Comparison of ENCODE assay signal across 11 cellular contexts in genomic region chr3:98003306-98003969, GRCh38. TPM values are rescaled to one million over a fixed set of nuclear protein-coding genes. Genes with fewer than 3 reads are reported as not detected.
DNase-seq lines count a peak whose midpoint lies in the region; ATAC-seq, FAIRE-seq and TF ChIP-seq lines count a peak whose summit lies in the region.
"Had no signal": no experiment of that assay in that cellular context is flagged by ENCODE, and none has a peak within 500 bp of the region (broad histone marks: within the 10 kb centered on the region; RNA-seq: fewer than 3 reads in every experiment).

No MANE protein-coding gene starts in this region.

- ATAC-seq in GM19351 (IDR thresholded peaks at IDR 0.05; ENCODE audit: unreplicated experiment) (peak; percentile 84), HG03025 (IDR thresholded peaks at IDR 0.05; ENCODE audit: low FRiP score, unreplicated experiment) (peak; percentile 44), GM18520 (IDR thresholded peaks at IDR 0.05; ENCODE audit: unreplicated experiment) (no peak)
- ATAC-seq: left cardiac atrium, right cardiac atrium had no signal

- TF ChIP-seq POLR2A in GM12891 (IDR thresholded peaks at IDR 0.05; ENCODE audit: low read depth, low read length) = no peak

- no peak for DNase-seq in GM12891 (ENCODE audit: insufficient read length, low spot score)
- DNase-seq in RPMI8226 = peak; percentile 79
- DNase-seq in effector CD8-positive, alpha-beta T cell (lab: John Stamatoyannopoulos, UW) = no peak
- no peak for DNase-seq in NCI-H2196 (lab: John Stamatoyannopoulos, UW; ENCODE audit: unreplicated experiment)
- DNase-seq in LoVo (ENCODE audit: low spot score) = no peak
- DNase-seq: left cardiac atrium, NCI-H2081, right cardiac atrium had no signal

- peak; percentile 78 for FAIRE-seq in GM12891 (lab: Jason Lieb, UNC)

TF ChIP-seq in GM12891, 5 proteins besides CTCF, POLR2A, EP300 and RAD21:
- TF ChIP-seq POLR2AphosphoS5 (IDR thresholded peaks at IDR 0.05; ENCODE audit: low read depth, low read length) (no peak), SPI1 (IDR thresholded peaks at IDR 0.05; ENCODE audit: low read depth, low read length) (peak; percentile 55)

RNA-seq across cellular contexts. Expression of gene RIOX2, which starts 31.2 kb away (rescaled TPM):
- polyA plus RNA-seq in GM12891 (2012; ENCODE audit: low read depth, missing spikeins) = 17.9 TPM

RNA-seq across cellular contexts. Expression of gene GABRR3, which starts 31.7 kb away (rescaled TPM):
- not detected for polyA plus RNA-seq in GM12891 (2012; ENCODE audit: low read depth, missing spikeins)
- polyA plus RNA-seq: right cardiac atrium had no signal
